8 cellular contexts compared by ENCODE assay signal in genomic region chr10:125162181-125162906, GRCh38. TPM values are rescaled to one million over a fixed set of nuclear protein-coding genes. Genes with fewer than 3 reads are reported as not detected.
DNase-seq lines count a peak whose midpoint lies in the region; ATAC-seq and TF ChIP-seq lines count a peak whose summit lies in the region.
"Had no signal": no experiment of that assay in that cellular context is flagged by ENCODE, and none has a peak within 500 bp of the region (broad histone marks: within the 10 kb centered on the region; RNA-seq: fewer than 3 reads in every experiment).

No MANE protein-coding gene starts in this region.

- DNase-seq in MCF 10A (ENCODE audit: unreplicated experiment) (no peak), left lung (peak in 1 of 2 donors; percentile 82), superior temporal gyrus (ENCODE audit: extremely low spot score) (no peak), NCI-H446 (lab: John Stamatoyannopoulos, UW) (no peak), omental fat pad (ENCODE audit: low spot score) (no peak)
- DNase-seq: WERI-Rb-1 had no signal

- H3K27ac ChIP-seq in HUES48 (ENCODE audit: low read depth, low read length) (peak overlapping the region; percentile 98), left lung (peak overlapping the region in 1 of 2 donors; percentile 97), stomach smooth muscle (ENCODE audit: low read length) (peak overlapping the region; percentile 87)

- CTCF ChIA-PET in MCF 10A (lab: Yijun Ruan, JAX) = interaction anchor here (0.6 to 1.1 kb wide), 8 partner anchors 16 to 467 kb away, joined by 3 to 4 read pairs (median 3); no protein-coding TSS in a partner anchor

- no peaks in the 10 kb centered on the region for H3K27me3 ChIP-seq in HUES48 (ENCODE audit: control insufficient read depth, insufficient read depth, low read length)
- H3K27me3 ChIP-seq in left lung = peaks cover 0 to 15% of the 10 kb centered on the region in 2 donors
- no peaks in the 10 kb centered on the region for H3K27me3 ChIP-seq in stomach smooth muscle (ENCODE audit: control insufficient read depth in 1 of 2, insufficient read depth in 2 of 2, low read length in 2 of 2)

- H3K27me3 Mint-ChIP-seq in MCF 10A (ENCODE audit: insufficient read depth, unreplicated experiment) = no peaks in the 10 kb centered on the region

- no peaks in the 10 kb centered on the region for H3K36me3 Mint-ChIP-seq in MCF 10A (ENCODE audit: insufficient read depth, unreplicated experiment)

- no peaks in the 10 kb centered on the region for H3K9me3 Mint-ChIP-seq in MCF 10A (ENCODE audit: unreplicated experiment)

- TF ChIP-seq CTCF in MCF 10A (IDR thresholded peaks at IDR 0.05; ENCODE audit: unreplicated experiment) = no peak
- TF ChIP-seq CTCF in left lung (IDR thresholded peaks at IDR 0.05) = no peak
- no peak for TF ChIP-seq CTCF in omental fat pad (IDR thresholded peaks at IDR 0.05)

- H3K9me3 ChIP-seq in HUES48 (ENCODE audit: control insufficient read depth, insufficient read depth, low read length) = no peaks in the 10 kb centered on the region
- no peaks in the 10 kb centered on the region for H3K9me3 ChIP-seq in left lung
- H3K9me3 ChIP-seq in stomach smooth muscle (ENCODE audit: control insufficient read depth in 2 of 2, low read length in 2 of 2) = no peaks in the 10 kb centered on the region

- H3K4me3 Mint-ChIP-seq in MCF 10A (ENCODE audit: unreplicated experiment) = peak overlapping the region; percentile 82

- H3K36me3 ChIP-seq in HUES48 (ENCODE audit: control insufficient read depth, insufficient read depth, low read length) (no peaks in the 10 kb centered on the region), left lung (no peaks in the 10 kb centered on the region), stomach smooth muscle (ENCODE audit: control insufficient read depth in 2 of 2, insufficient read depth in 2 of 2, low read length in 2 of 2) (no peaks in the 10 kb centered on the region)

- POLR2A ChIA-PET in MCF 10A (lab: Yijun Ruan, JAX) = interaction anchor here (0.6 to 1.6 kb wide), 7 partner anchors 38 to 466 kb away, joined by 3 to 6 read pairs (median 3); no protein-coding TSS in a partner anchor

- H3K4me3 ChIP-seq in HUES48 (ENCODE audit: low read depth, low read length) (peak overlapping the region; percentile 87), left lung (peak overlapping the region; percentile 64 to 83), stomach smooth muscle (ENCODE audit: low read length in 2 of 2) (peak overlapping the region; percentile 71 to 77)

- H3K27ac Mint-ChIP-seq in MCF 10A (ENCODE audit: low read depth, unreplicated experiment) = peak overlapping the region; percentile 27

- H3K4me1 Mint-ChIP-seq in MCF 10A (ENCODE audit: insufficient read depth, unreplicated experiment) = peaks cover 4% of the 10 kb centered on the region

- intact Hi-C loops in MCF 10A (cut with micrococcal nuclease) (no loop called here), left lung (cut with DNase I) (no loop called here)

- no TSS peak for BruUV-seq in MCF 10A (replicated peaks; lab: Mats Ljungman, UMichigan)

- H3K4me1 ChIP-seq in HUES48 (ENCODE audit: control insufficient read depth, insufficient read depth, low read length) (peaks cover 6% of the 10 kb centered on the region), left lung (peaks cover 1 to 15% of the 10 kb centered on the region in 2 donors), stomach smooth muscle (ENCODE audit: control insufficient read depth, insufficient read depth, low read length) (peaks cover 8% of the 10 kb centered on the region)

- peak overlapping the region; percentile 87 for H3K9ac ChIP-seq in HUES48 (ENCODE audit: low read depth, low read length)
- H3K9ac ChIP-seq in stomach smooth muscle (ENCODE audit: low read length in 2 of 2) = peak overlapping the region; percentile 58 to 69

- peak; percentile 2 for ATAC-seq in left lung
- no peak for ATAC-seq in omental fat pad (ENCODE audit: low FRiP score)

RNA-seq across cellular contexts. Expression of gene CTBP2, which starts 2.0 kb away (rescaled TPM):
- total RNA-seq in MCF 10A (2022) (129 and 152 TPM in 2 replicates), left lung (10 to 100 TPM; 71.2 to 77.6 TPM), omental fat pad (10 to 100 TPM; 29.4 to 58.6 (median 46.2) TPM)
